In the genomic region with DNA sequence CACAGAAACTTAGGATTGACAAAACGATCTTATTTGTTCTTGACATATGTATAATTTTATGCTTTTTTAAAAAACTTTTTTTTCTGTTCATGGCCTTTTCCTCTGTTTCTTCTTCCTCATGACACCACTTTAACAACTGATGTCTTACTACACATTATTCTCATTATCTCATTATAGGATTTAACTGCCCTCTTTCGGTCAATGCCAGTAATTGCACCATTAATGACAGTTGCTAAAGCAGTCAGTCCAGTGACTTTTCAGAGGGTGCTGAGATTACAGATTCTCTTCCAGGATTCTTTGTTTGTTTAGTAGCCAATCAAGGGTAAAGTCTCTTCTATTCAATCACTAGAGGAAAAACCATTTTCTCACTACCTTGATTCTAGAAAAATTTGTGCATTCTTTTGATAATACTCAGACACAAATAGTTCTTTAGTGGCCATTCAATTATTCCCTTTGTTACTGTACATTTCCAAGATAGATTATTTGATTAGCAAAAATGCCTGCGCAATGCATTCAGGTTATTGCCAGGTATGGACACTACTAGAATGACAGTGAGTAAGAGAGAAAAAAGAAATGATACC, we compare ENCODE assay signal across 8 cellular contexts. TPM values are rescaled to one million over a fixed set of nuclear protein-coding genes. Genes with fewer than 3 reads are reported as not detected.
DNase-seq lines count a peak whose midpoint lies in the region; ATAC-seq and TF ChIP-seq lines count a peak whose summit lies in the region.

No MANE protein-coding gene starts in this region.

- 31% methylated on average over 3 of the region's 3 CpGs for WGBS in mammary epithelial cell (ENCODE audit: low coverage, missing lambda C conversion rate)

- dilution Hi-C loops in mammary epithelial cell (cut with HindIII; ENCODE audit: low sequenced_read_pairs): no loop called here

- H3K36me3 ChIP-seq in mammary epithelial cell (ENCODE audit: insufficient read depth, low read length): no peaks in the 10 kb centered on the region
- H3K36me3 ChIP-seq in thoracic aorta: no peaks in the 10 kb centered on the region

- no TSS peak for BruUV-seq in mammary epithelial cell (replicated peaks; lab: Mats Ljungman, UMichigan)

- H3K9ac ChIP-seq in mammary epithelial cell (ENCODE audit: insufficient read depth, low read length): no peak overlapping the region

- no peak overlapping the region for H2AFZ ChIP-seq in mammary epithelial cell (ENCODE audit: low read depth, low read length)

- H4K20me1 ChIP-seq in mammary epithelial cell (ENCODE audit: insufficient read depth, low read length): no peaks in the 10 kb centered on the region

- DNase-seq in DMS53 (lab: John Stamatoyannopoulos, UW) (peak; percentile 89), HCEC 1CT (peak; percentile 50), NCI-H748 (lab: John Stamatoyannopoulos, UW; ENCODE audit: unreplicated experiment) (peak; percentile 39), mammary epithelial cell (peak; percentile 36), kidney glomerular epithelial cell (lab: John Stamatoyannopoulos, UW) (peak; percentile 54), thoracic aorta (ENCODE audit: low spot score) (no peak)
- DNase-seq in activated T-cell treated with anti-CD3 and anti-CD28 coated beads, Interleukin-2, amount 50 U/mL, for 1 hour: no peak

- TF ChIP-seq CTCF in mammary epithelial cell (conservative IDR thresholded peaks at IDR 0.05 in 1 of 2, IDR thresholded peaks at IDR 0.05 in 1 of 2; ENCODE audit: extremely low read depth in 1 of 2, insufficient read depth in 1 of 2, low read depth in 1 of 2, low read length in 2 of 2): peak; percentile 64 to 88
- peak; percentile 65 for TF ChIP-seq CTCF in thoracic aorta (IDR thresholded peaks at IDR 0.05)

- no peak overlapping the region for H3K27ac ChIP-seq in mammary epithelial cell (ENCODE audit: insufficient read depth, low read depth, low read length)
- H3K27ac ChIP-seq in thoracic aorta: no peak overlapping the region

- CTCF ChIA-PET in mammary epithelial cell (lab: Charles Lee; ENCODE audit: low non-redundant PET): no interaction called here

- no peaks in the 10 kb centered on the region for H3K79me2 ChIP-seq in mammary epithelial cell (ENCODE audit: insufficient read depth, low read length)

- intact Hi-C loops in mammary epithelial cell (cut with micrococcal nuclease): loop anchor here (1.0 to 10.0 kb wide), 4 partner anchors 89 to 383 kb away; no protein-coding TSS in a partner anchor

- H3K27me3 ChIP-seq in mammary epithelial cell (ENCODE audit: insufficient read depth, low read length): peaks cover 2% of the 10 kb centered on the region
- no peaks in the 10 kb centered on the region for H3K27me3 ChIP-seq in thoracic aorta (replicated peaks; ENCODE audit: insufficient read depth)

- H3K4me2 ChIP-seq in mammary epithelial cell (ENCODE audit: insufficient read depth, low read depth, low read length): no peak overlapping the region

- no peaks in the 10 kb centered on the region for H3K9me3 ChIP-seq in mammary epithelial cell (replicated peaks; ENCODE audit: insufficient read depth, low read length)
- H3K9me3 ChIP-seq in thoracic aorta: no peaks in the 10 kb centered on the region

- H3K4me3 ChIP-seq in mammary epithelial cell (replicated peaks in 1 of 3; ENCODE audit: insufficient read depth in 1 of 3, low read depth in 2 of 3, low read length in 3 of 3): no peak overlapping the region
- H3K4me3 ChIP-seq in thoracic aorta: no peak overlapping the region

- in situ Hi-C loops in mammary epithelial cell (cut with MboI; ENCODE audit: low sequenced_read_pairs in 2 of 2): loop anchor here in 1 of 2 donors (25.0 kb wide), 1 partner anchor 502 kb away; the partner anchor contains the start of gene CLEC4E

- ATAC-seq in thoracic aorta (ENCODE audit: insufficient number of reproducible peaks, low FRiP score, low read depth): peak; percentile 69
- no peak for ATAC-seq in GM19467 (IDR thresholded peaks at IDR 0.05; ENCODE audit: unreplicated experiment)

- no peaks in the 10 kb centered on the region for H3K4me1 ChIP-seq in mammary epithelial cell (ENCODE audit: insufficient read depth, low read length)
- H3K4me1 ChIP-seq in thoracic aorta (ENCODE audit: control insufficient read depth in 1 of 2, low read depth in 2 of 2): peaks cover 0 to 9% of the 10 kb centered on the region in 2 donors

RNA-seq across cellular contexts. Expression of gene KLRG1, which starts 50.1 kb away (rescaled TPM):
- total RNA-seq in mammary epithelial cell: under 1 TPM in 1 of 2 donors, not detected in 1; 0.35 TPM
- polyA plus RNA-seq in mammary epithelial cell: 0.40 TPM
- not detected for polyA minus RNA-seq in mammary epithelial cell
- 1 to 10 TPM; 3.0 to 5.9 TPM for total RNA-seq in thoracic aorta

Comparison
In these comparisons a context has a peak if more than half of its experiments do, and no peak if none do; other contexts are left out.
1. DNase-seq: peak in DMS53 (single experiment), HCEC 1CT (single experiment), NCI-H748 (single experiment), mammary epithelial cell (single experiment) and kidney glomerular epithelial cell (single experiment); none in thoracic aorta (single experiment) and activated T-cell treated with anti-CD3 and anti-CD28 coated beads, Interleukin-2, amount 50 U/mL, for 1 hour (single experiment).